ENCODE assay signal across 8 cellular contexts in genomic region chr1:52726265-52727113, GRCh38. TPM values are rescaled to one million over a fixed set of nuclear protein-coding genes. Genes with fewer than 3 reads are reported as not detected.
DNase-seq lines count a peak whose midpoint lies in the region; ATAC-seq and FAIRE-seq lines count a peak whose summit lies in the region.

Gene ZYG11B, plus strand, starts transcription at chr1:52726453. Its CDS starts 201 bp downstream, at chr1:52726654.

- H3K36me3 Mint-ChIP-seq in T-helper 17 cell (ENCODE audit: low read depth) = peaks cover 5% of the 10 kb centered on the region

- ATAC-seq in GM18499 (IDR thresholded peaks at IDR 0.05; ENCODE audit: insufficient read depth, unreplicated experiment) (peak; percentile 76), HG02938 (IDR thresholded peaks at IDR 0.05; ENCODE audit: unreplicated experiment) (peak; percentile 91), T-helper 17 cell (peak; percentile 97), left ventricle myocardium superior (peak; percentile 98)

- H3K4me1 Mint-ChIP-seq in T-helper 17 cell = peaks cover 35% of the 10 kb centered on the region

- peak within 1 kb of the TSS; percentile 65 for H3K27ac ChIP-seq in angular gyrus (ENCODE audit: low read depth, low read length)

- H3K4me3 Mint-ChIP-seq in T-helper 17 cell = peak within 1 kb of the TSS; percentile 99

- FAIRE-seq in urothelium cell line (lab: Jason Lieb, UNC) = no peak

- peak within 1 kb of the TSS; percentile 93 for H3K27ac Mint-ChIP-seq in T-helper 17 cell

- intact Hi-C loops in left ventricle myocardium superior (cut with micrococcal nuclease) = no loop called here

- no peaks in the 10 kb centered on the region for H3K9me3 ChIP-seq in T-helper 17 cell (ENCODE audit: control insufficient read depth, low read length, poor library complexity, severe bottlenecking)

- DNase-seq in NCI-H187 (lab: John Stamatoyannopoulos, UW) (peak; percentile 45 to 81), T-helper 17 cell (peak; percentile 86 to 94 (median 91)), left ventricle myocardium superior (peak; percentile 95), pulmonary artery endothelial cell (ENCODE audit: low read depth, low spot score) (no peak), urothelium cell line (ENCODE audit: low spot score) (peak; percentile 96)

- H3K27me3 Mint-ChIP-seq in T-helper 17 cell = peaks cover 6% of the 10 kb centered on the region

RNA-seq across cellular contexts. Expression of gene ZYG11B, which starts in this region (rescaled TPM):
- 10 to 100 TPM; 13.5 to 16.8 TPM for total RNA-seq in T-helper 17 cell
- 84.3 TPM for total RNA-seq in left ventricle myocardium superior
- 32.3 and 46.5 TPM in 2 replicates for total RNA-seq in pulmonary artery endothelial cell
